Comparison of ENCODE assay signal across 1 cellular context in the genomic region with DNA sequence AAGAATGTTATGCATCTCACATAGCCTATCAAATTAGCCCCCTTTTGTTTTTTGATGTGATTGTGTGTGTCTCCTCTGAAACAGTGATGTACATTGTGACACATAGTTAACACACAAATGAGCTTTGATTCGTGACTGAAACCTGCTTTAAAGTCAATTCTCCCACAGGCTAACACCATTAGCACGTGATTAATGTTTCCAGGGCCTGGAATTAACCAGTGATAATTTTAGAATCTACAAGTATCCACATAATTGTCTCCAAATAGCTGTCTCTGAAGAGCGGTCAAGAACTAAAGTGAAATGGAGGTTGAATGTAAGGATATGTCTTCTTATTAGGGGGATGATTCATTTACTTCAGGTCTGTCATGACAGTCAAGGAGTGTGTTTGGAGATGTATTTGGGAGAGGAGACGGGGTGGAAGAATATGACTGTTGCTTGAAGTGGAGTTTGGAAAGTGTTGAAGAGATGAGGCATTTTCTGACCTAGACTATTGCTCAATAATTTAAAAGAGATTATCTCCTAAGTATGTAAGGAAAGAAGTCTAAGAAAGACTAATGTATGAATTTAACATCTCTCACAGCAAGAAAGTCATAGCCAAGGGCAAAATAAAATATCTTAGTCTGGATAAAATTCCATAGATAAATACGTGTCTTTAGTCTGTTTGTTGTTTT.
TF ChIP-seq lines count a peak whose summit lies in the region.

No MANE protein-coding gene starts in this region.

TF ChIP-seq in GM23338, 12 proteins besides CTCF, POLR2A, EP300 and RAD21:
- TF ChIP-seq ZNF462 (CRISPR knock-in tag; IDR thresholded peaks at IDR 0.05) (no peak), ZNF114 (CRISPR knock-in tag; IDR thresholded peaks at IDR 0.05) (no peak), ZNF331 (CRISPR knock-in tag; IDR thresholded peaks at IDR 0.05; ENCODE audit: low read depth) (no peak), CREB1 (CRISPR knock-in tag; IDR thresholded peaks at IDR 0.05; ENCODE audit: low read depth) (no peak), EZH2phosphoT487 (IDR thresholded peaks at IDR 0.05; ENCODE audit: unreplicated experiment) (no peak), ETS1 (IDR thresholded peaks at IDR 0.05) (no peak), REST (IDR thresholded peaks at IDR 0.05; ENCODE audit: unreplicated experiment) (no peak), EZH2 (IDR thresholded peaks at IDR 0.05; ENCODE audit: low read depth, unreplicated experiment) (no peak), POLR2AphosphoS5 (IDR thresholded peaks at IDR 0.05; ENCODE audit: low read depth) (no peak), STAT1 (IDR thresholded peaks at IDR 0.05; ENCODE audit: unreplicated experiment) (no peak), JUNB (IDR thresholded peaks at IDR 0.05; ENCODE audit: unreplicated experiment) (no peak), NANOG (IDR thresholded peaks at IDR 0.05; ENCODE audit: borderline replicate concordance) (no peak)
TF ChIP-seq in GM23338: peak in this region for 0.
